ENCODE assay signal across 8 cellular contexts in the genomic region with DNA sequence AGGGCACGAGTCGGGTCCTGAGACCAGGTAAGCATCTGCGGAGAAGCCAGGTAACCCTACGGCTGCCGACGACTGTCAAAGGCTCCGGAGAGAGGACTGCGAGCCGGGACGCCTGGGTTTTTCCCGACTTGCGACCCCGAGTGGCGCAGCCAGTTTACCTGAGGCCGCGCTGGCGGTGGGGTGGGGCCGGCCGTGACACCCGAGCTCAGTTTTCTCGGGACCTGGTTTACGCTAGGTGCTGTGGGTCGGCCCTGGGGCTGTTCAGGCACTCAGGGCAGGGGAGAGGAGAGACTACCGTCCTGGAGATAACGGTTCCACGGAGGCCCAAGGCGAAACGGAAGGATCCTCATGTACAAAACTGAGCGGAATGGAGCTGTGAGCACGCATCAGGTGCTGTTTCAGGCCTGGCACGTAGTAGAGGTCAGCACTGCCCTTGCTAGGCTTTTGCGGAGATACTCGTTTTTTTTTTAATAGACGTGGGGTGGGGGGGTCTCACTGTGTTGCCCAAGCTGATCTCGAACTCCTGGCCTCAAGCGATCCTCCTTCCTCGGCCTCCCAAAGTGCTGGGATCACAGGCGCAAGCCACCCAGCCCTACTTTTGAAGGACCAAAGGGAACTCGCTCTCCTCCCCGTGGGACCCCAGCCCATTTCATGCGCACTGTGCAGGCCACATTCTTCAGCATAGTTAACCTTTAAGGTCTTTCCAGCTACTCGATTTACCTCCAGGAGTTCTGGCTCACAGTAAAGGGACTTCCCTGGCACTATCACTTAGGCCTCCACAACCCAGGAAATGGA. TPM values are rescaled to one million over a fixed set of nuclear protein-coding genes. Genes with fewer than 3 reads are reported as not detected.
A peak's percentile ranks its signal among the peaks of the same experiment; 100 is the strongest.
DNase-seq lines count a peak whose midpoint lies in the region; ATAC-seq, FAIRE-seq and TF ChIP-seq lines count a peak whose summit lies in the region.

No MANE protein-coding gene starts in this region.

- CTCF ChIA-PET in PC-3 (lab: Charles Lee): interaction anchor here (1.8 kb wide), 1 partner anchor 190 kb away, joined by 10 read pairs; no protein-coding TSS in a partner anchor

- H3F3A ChIP-seq in PC-3 (ENCODE audit: low read length, unreplicated experiment): no peaks in the 10 kb centered on the region

- H3K36me3 ChIP-seq in PC-3 (ENCODE audit: low read depth, low read length): peaks cover 5% of the 10 kb centered on the region; the same call in 1 of the 2 replicates

- TF ChIP-seq CTCF in PC-3 (conservative IDR thresholded peaks at IDR 0.05; ENCODE audit: low read depth, low read length) (no peak), nephron (IDR thresholded peaks at IDR 0.05; ENCODE audit: unreplicated experiment in 3 of 3) (no peak)

- no peak for TF ChIP-seq POLR2A in GM12892 (IDR thresholded peaks at IDR 0.05; ENCODE audit: low read depth, low read length)

- no peaks in the 10 kb centered on the region for H4K20me1 ChIP-seq in PC-3 (ENCODE audit: low read length)

- TSS peak; percentile 74 for BruUV-seq in PC-3 (replicated peaks; lab: Mats Ljungman, UMichigan)

- no peaks in the 10 kb centered on the region for H3K9me3 ChIP-seq in PC-3 (ENCODE audit: low read length)

- H3K9me2 ChIP-seq in PC-3 (replicated peaks; ENCODE audit: low read length): no peaks in the 10 kb centered on the region

- peak overlapping the region; percentile 97 to 100 for H3K27ac Mint-ChIP-seq in effector memory CD8-positive, alpha-beta T cell
- H3K27ac Mint-ChIP-seq in nephron: peak overlapping the region; percentile 84 to 95 (median 85)

- H3K9me3 Mint-ChIP-seq in effector memory CD8-positive, alpha-beta T cell: no peaks in the 10 kb centered on the region
- H3K9me3 Mint-ChIP-seq in nephron: no peaks in the 10 kb centered on the region

- H3K79me2 ChIP-seq in PC-3 (ENCODE audit: low read length): peaks cover 79% of the 10 kb centered on the region

- H3K4me3 Mint-ChIP-seq in effector memory CD8-positive, alpha-beta T cell: peak overlapping the region; percentile 92 to 100
- H3K4me3 Mint-ChIP-seq in nephron: peak overlapping the region; percentile 91 to 97 (median 95)

- peaks cover 49 to 55% of the 10 kb centered on the region in 2 donors for H3K4me1 Mint-ChIP-seq in effector memory CD8-positive, alpha-beta T cell (ENCODE audit: low read depth in 2 of 2)
- H3K4me1 Mint-ChIP-seq in nephron: peaks cover 31% of the 10 kb centered on the region

- H3K27me3 ChIP-seq in PC-3 (ENCODE audit: low read length): no peaks in the 10 kb centered on the region

- peak overlapping the region; percentile 97 for H2AFZ ChIP-seq in PC-3 (ENCODE audit: low read length)

- POLR2A ChIA-PET in PC-3 (lab: Charles Lee; ENCODE audit: unreplicated experiment): interaction anchor here (0.5 to 1.1 kb wide), 6 partner anchors 25 to 489 kb away, joined by 3 to 10 read pairs (median 4); no protein-coding TSS in a partner anchor

- peak overlapping the region; percentile 96 for H3K4me2 ChIP-seq in PC-3 (ENCODE audit: low read length)

- H3K4me3 ChIP-seq in PC-3 (ENCODE audit: low read length): peak overlapping the region; percentile 99

- peaks cover 34% of the 10 kb centered on the region for H3K36me3 Mint-ChIP-seq in effector memory CD8-positive, alpha-beta T cell (ENCODE audit: insufficient read depth)
- peaks cover 4% of the 10 kb centered on the region for H3K36me3 Mint-ChIP-seq in nephron (ENCODE audit: low read depth)

- H3K27ac ChIP-seq in PC-3 (ENCODE audit: low read length): peak overlapping the region; percentile 52

- FAIRE-seq in GM12892 (lab: Jason Lieb, UNC): no peak

- no peaks in the 10 kb centered on the region for H3K27me3 Mint-ChIP-seq in effector memory CD8-positive, alpha-beta T cell
- no peaks in the 10 kb centered on the region for H3K27me3 Mint-ChIP-seq in nephron (ENCODE audit: low read depth)

- peaks cover 24% of the 10 kb centered on the region; the same call in 1 of the 2 replicates for H3K4me1 ChIP-seq in PC-3 (ENCODE audit: insufficient read depth, low read length)

- intact Hi-C loops in PC-3 (cut with micrococcal nuclease): loop anchor here (2.0 to 5.0 kb wide), 3 partner anchors 71 to 259 kb away; partner anchors contain the start of gene OGFOD2

- H3K9ac ChIP-seq in PC-3 (ENCODE audit: low read length): peak overlapping the region; percentile 91

- peak; percentile 14 for ATAC-seq in GM18502 (IDR thresholded peaks at IDR 0.05; ENCODE audit: poor library complexity, unreplicated experiment)
- peak; percentile 7 for ATAC-seq in HG02571 (IDR thresholded peaks at IDR 0.05; ENCODE audit: unreplicated experiment)
- peak; percentile 20 for ATAC-seq in PC-3
- peak; percentile 16 for ATAC-seq in effector memory CD8-positive, alpha-beta T cell (replicated peaks)

- DNase-seq in PC-3 (peak; percentile 25), NCI-H2196 treated with DMSO at 0.1 percent for 48 hours (lab: John Stamatoyannopoulos, UW; ENCODE audit: unreplicated experiment) (no peak), GM12892 (ENCODE audit: insufficient read length) (no peak), GM19240 (ENCODE audit: insufficient read length, low spot score) (no peak)
- DNase-seq in effector memory CD8-positive, alpha-beta T cell: peak in 1 of 3 experiments; percentile 6

RNA-seq across cellular contexts. Expression of gene MTRFR, which starts 0.5 kb away (rescaled TPM):
- total RNA-seq in PC-3 (2014; rRNA removed): 15.9 and 23.2 TPM in 2 replicates
- polyA plus RNA-seq in GM12892 (2012; ENCODE audit: missing spikeins): 18.1 TPM

RNA-seq across cellular contexts. Expression of gene MPHOSPH9, which starts 0.8 kb away (rescaled TPM):
- total RNA-seq in PC-3 (2014; rRNA removed): 34.2 and 42.5 TPM in 2 replicates
- 30.1 TPM for polyA plus RNA-seq in GM12892 (2012; ENCODE audit: missing spikeins)

RNA-seq across cellular contexts. Expression of gene CDK2AP1, which starts 38.0 kb away (rescaled TPM):
- total RNA-seq in PC-3 (2014; rRNA removed): 162 and 175 TPM in 2 replicates
- 34.1 TPM for polyA plus RNA-seq in GM12892 (2012; ENCODE audit: missing spikeins)
